ENCODE assay signal across 1 cellular context in the genomic region with DNA sequence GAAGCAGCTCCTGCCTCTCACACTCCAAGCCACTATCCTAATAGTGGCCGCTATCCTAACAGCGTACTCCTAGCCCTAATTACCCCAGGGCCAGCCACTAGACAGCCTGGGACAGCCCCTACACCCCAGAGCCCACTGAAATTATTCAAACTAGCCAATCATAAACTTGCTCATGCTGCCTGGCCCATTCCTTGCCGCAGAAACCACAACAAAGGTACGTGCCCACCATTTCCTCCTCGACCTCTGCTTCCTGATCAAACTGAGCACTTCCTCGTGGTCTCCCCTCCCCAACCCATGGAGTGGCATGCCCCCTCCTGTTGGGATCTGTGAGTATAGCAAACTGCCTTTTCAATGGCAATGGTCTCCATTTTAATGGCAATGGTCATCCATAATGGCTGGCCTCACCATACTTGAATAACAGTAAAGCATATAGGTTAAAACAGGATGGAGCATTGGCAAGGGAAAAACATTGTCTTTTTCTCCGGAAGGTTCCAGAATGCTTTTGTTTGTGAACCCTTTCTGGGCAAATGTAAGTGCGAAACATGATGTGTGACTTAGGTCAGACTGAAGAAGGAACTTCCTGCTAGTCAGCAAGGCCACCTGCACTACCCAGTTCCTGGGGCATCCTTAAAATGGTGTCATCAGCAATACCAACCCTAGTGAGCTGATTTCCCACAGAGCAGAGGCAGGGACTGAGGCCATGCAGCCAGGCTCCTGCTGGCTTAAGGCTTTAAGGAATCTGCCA.
TF ChIP-seq lines count a peak whose summit lies in the region.

No MANE protein-coding gene starts in this region.

TF ChIP-seq in IMR-90, 13 proteins besides CTCF, POLR2A, EP300 and RAD21 (continued from another document):
- TF ChIP-seq MAFK (IDR thresholded peaks at IDR 0.05; ENCODE audit: low read depth, low read length) (no peak), ELK1 (IDR thresholded peaks at IDR 0.05; ENCODE audit: borderline replicate concordance, low read depth, low read length) (no peak), SMC3 (IDR thresholded peaks at IDR 0.05; ENCODE audit: low read depth, low read length) (no peak), CHD1 (IDR thresholded peaks at IDR 0.05; ENCODE audit: low read depth, low read length) (no peak), RCOR1 (IDR thresholded peaks at IDR 0.05; ENCODE audit: insufficient replicate concordance, low read length) (no peak), RFX5 (IDR thresholded peaks at IDR 0.05; ENCODE audit: low read depth, low read length) (no peak)
TF ChIP-seq in IMR-90: peak in this region for 0.
